ENCODE assay signal across 10 cellular contexts in genomic region chr6:35052694-35053565, GRCh38.
DNase-seq lines count a peak whose midpoint lies in the region; ATAC-seq, FAIRE-seq and TF ChIP-seq lines count a peak whose summit lies in the region.
"Had no signal": no experiment of that assay in that cellular context is flagged by ENCODE, and none has a peak within 500 bp of the region (broad histone marks: within the 10 kb centered on the region; RNA-seq: fewer than 3 reads in every experiment).

No MANE protein-coding gene starts in this region.

- H4K8ac ChIP-seq in H1 (ENCODE audit: extremely low read depth, insufficient read depth, low read length) = no peak overlapping the region

- no peaks in the 10 kb centered on the region for H3K79me2 ChIP-seq in H1 (ENCODE audit: control insufficient read depth in 1 of 2, insufficient read depth in 2 of 2, low read length in 2 of 2)

- no peak overlapping the region for H3K27ac Mint-ChIP-seq in CD8-positive, alpha-beta memory T cell
- H3K27ac Mint-ChIP-seq in activated T-cell treated with anti-CD3 and anti-CD28 coated beads, Interleukin-2, amount 50 U/mL, for 72 hours = no peak overlapping the region

- TF ChIP-seq RAD21 in H1 (IDR thresholded peaks at IDR 0.05 in 1 of 2, conservative IDR thresholded peaks at IDR 0.05 in 1 of 2; ENCODE audit: low read depth in 2 of 2, low read length in 2 of 2) = no peak

- H3K23me2 ChIP-seq in H1 (ENCODE audit: low read depth, low read length) = no peaks in the 10 kb centered on the region

- peak; percentile 19 for ATAC-seq in lung (ENCODE audit: insufficient read depth, low FRiP score)
- ATAC-seq in GM21528 (IDR thresholded peaks at IDR 0.05; ENCODE audit: low FRiP score, unreplicated experiment) = no peak
- no peak for ATAC-seq in activated T-cell treated with anti-CD3 and anti-CD28 coated beads, Interleukin-2, amount 50 U/mL, for 72 hours (replicated peaks in 1 of 2)

- H3K9me3 Mint-ChIP-seq in CD8-positive, alpha-beta memory T cell = no peaks in the 10 kb centered on the region
- no peaks in the 10 kb centered on the region for H3K9me3 Mint-ChIP-seq in activated T-cell treated with anti-CD3 and anti-CD28 coated beads, Interleukin-2, amount 50 U/mL, for 72 hours

- no peak overlapping the region for H4K91ac ChIP-seq in H1 (replicated peaks; ENCODE audit: insufficient read length, low read length)

- no peaks in the 10 kb centered on the region for H4K20me1 ChIP-seq in H1 (replicated peaks in 1 of 2; ENCODE audit: control insufficient read depth in 1 of 2, insufficient read depth in 2 of 2, low read length in 2 of 2)

- no peak for TF ChIP-seq EP300 in H1 (IDR thresholded peaks at IDR 0.05; ENCODE audit: borderline replicate concordance in 1 of 2, low read depth in 2 of 2, low read length in 2 of 2)

- 87% methylated on average over 9 of the region's 9 CpGs; no CpG with 5 or more reads in 1 of the 2 experiments for WGBS in H1 (ENCODE audit: extremely low coverage in 1 of 2, insufficient coverage in 1 of 2, insufficient read length in 1 of 2, insufficient replicate concordance in 2 of 2, low coverage in 1 of 2, low lambda C conversion rate in 2 of 2, missing lambda C conversion rate in 1 of 2), 2 experiments
- WGBS in lung, 2 donors = 48 to 57% methylated on average over 9 of the region's 9 CpGs

- H2AK5ac ChIP-seq in H1 (ENCODE audit: low read depth, low read length) = no peak overlapping the region

- H3K56ac ChIP-seq in H1 (replicated peaks; ENCODE audit: insufficient read length, low read depth, low read length) = no peak overlapping the region

- no peak overlapping the region for H3K14ac ChIP-seq in H1 (ENCODE audit: insufficient read length)

- H3K9me3 ChIP-seq in H1 (ENCODE audit: insufficient read depth in 2 of 2, low read depth in 1 of 2, low read length in 1 of 2) = no peaks in the 10 kb centered on the region
- H3K9me3 ChIP-seq in lung (ENCODE audit: control insufficient read depth in 2 of 2, insufficient read depth in 1 of 2, low read length in 1 of 2) = no peaks in the 10 kb centered on the region
- no peaks in the 10 kb centered on the region for H3K9me3 ChIP-seq in CD8-positive, alpha-beta memory T cell (ENCODE audit: low read length)

- no peak overlapping the region for H2BK120ac ChIP-seq in H1 (replicated peaks; ENCODE audit: low read depth, low read length)

- FAIRE-seq in H1 (lab: Jason Lieb, UNC) = no peak
- FAIRE-seq: urothelium cell line had no signal

- 0 out of 2 replicates have a peak overlapping the region, but pooled peaks have one; percentile 12 for H2BK15ac ChIP-seq in H1 (ENCODE audit: low read length)

- H3K36me3 ChIP-seq in H1 (ENCODE audit: control insufficient read depth in 2 of 4, insufficient read depth in 4 of 4, low read length in 3 of 4) = 0 out of 8 replicates have a peak, but pooled peaks cover 0 to 2% (median 0%) of the 10 kb centered on the region in 4 experiments
- H3K36me3 ChIP-seq in lung (ENCODE audit: control insufficient read depth in 2 of 2, insufficient read depth in 2 of 2, low read length in 2 of 2) = peaks cover 5 to 21% of the 10 kb centered on the region in 2 donors
- no peaks in the 10 kb centered on the region for H3K36me3 ChIP-seq in CD8-positive, alpha-beta memory T cell (ENCODE audit: insufficient read depth, low read length)

- no peak for TF ChIP-seq POLR2A in H1 (IDR thresholded peaks at IDR 0.05; ENCODE audit: control extremely low read depth in 1 of 2, low read depth in 2 of 2, low read length in 2 of 2)

- DNase-seq in NCI-H2227 treated with DMSO at 0.1 percent for 48 hours (lab: John Stamatoyannopoulos, UW) (peak; percentile 27), H1 (ENCODE audit: low read depth in 1 of 2, low spot score in 2 of 2) (no peak), lung (ENCODE audit: low spot score) (no peak)
- DNase-seq in effector CD4-positive, alpha-beta T cell = no peak
- DNase-seq in CD8-positive, alpha-beta memory T cell = no peak
- no peak for DNase-seq in activated T-cell treated with anti-CD3 and anti-CD28 coated beads, Interleukin-2, amount 50 U/mL, for 72 hours
- DNase-seq: GF-D8 had no signal

- H2AFZ ChIP-seq in H1 (ENCODE audit: low read length) = no peak overlapping the region

- H3K79me1 ChIP-seq in H1 (ENCODE audit: low read depth, low read length) = no peaks in the 10 kb centered on the region; the same call in 1 of the 2 replicates

- H2BK5ac ChIP-seq in H1 (ENCODE audit: low read depth, low read length) = no peak overlapping the region

- H2BK12ac ChIP-seq in H1 (ENCODE audit: low read depth, low read length) = no peak overlapping the region

- no peak overlapping the region for H3K4me3 Mint-ChIP-seq in CD8-positive, alpha-beta memory T cell
- no peak overlapping the region for H3K4me3 Mint-ChIP-seq in activated T-cell treated with anti-CD3 and anti-CD28 coated beads, Interleukin-2, amount 50 U/mL, for 72 hours

- no peak overlapping the region for H4K5ac ChIP-seq in H1 (ENCODE audit: insufficient read length, low read depth, low read length)

- H3K4ac ChIP-seq in H1 (replicated peaks; ENCODE audit: insufficient read length, low read depth, low read length) = no peak overlapping the region

- H3K4me2 ChIP-seq in H1 (ENCODE audit: insufficient read depth in 1 of 2, low read depth in 2 of 2, low read length in 2 of 2) = no peak overlapping the region

- H3K4me1 Mint-ChIP-seq in CD8-positive, alpha-beta memory T cell = peaks cover 0 to 2% (median under 1%) of the 10 kb centered on the region in 3 donors
- H3K4me1 Mint-ChIP-seq in activated T-cell treated with anti-CD3 and anti-CD28 coated beads, Interleukin-2, amount 50 U/mL, for 72 hours (ENCODE audit: low read depth) = peaks cover 4% of the 10 kb centered on the region

- H3K18ac ChIP-seq in H1 (ENCODE audit: extremely low read depth, low read length) = no peak overlapping the region

- H2BK20ac ChIP-seq in H1 (ENCODE audit: low read length) = no peak overlapping the region

- POLR2A ChIA-PET in H1 (lab: Charles Lee; ENCODE audit: partially characterized antibody) = no interaction called here
- POLR2A ChIA-PET in CD8-positive, alpha-beta memory T cell (lab: Charles Lee) = no interaction called here

- H3K4me3 ChIP-seq in H1 (ENCODE audit: extremely low read depth in 1 of 4, insufficient read depth in 2 of 4, low read depth in 3 of 4, low read length in 4 of 4) = no peak overlapping the region
- H3K4me3 ChIP-seq in lung = no peak overlapping the region
- no peak overlapping the region for H3K4me3 ChIP-seq in CD8-positive, alpha-beta memory T cell (ENCODE audit: low read length)

- no peak for TF ChIP-seq CTCF in H1 (IDR thresholded peaks at IDR 0.05; ENCODE audit: control extremely low read depth in 1 of 3, insufficient read depth in 1 of 3, low read depth in 1 of 3, low read length in 3 of 3)
- no peak for TF ChIP-seq CTCF in lung (IDR thresholded peaks at IDR 0.05; ENCODE audit: control extremely low read depth, extremely low read depth)

- no peak overlapping the region for H3K23ac ChIP-seq in H1 (ENCODE audit: insufficient read length)

- peaks cover 3 to 27% (median 4%) of the 10 kb centered on the region in 3 donors for H3K36me3 Mint-ChIP-seq in CD8-positive, alpha-beta memory T cell
- no peaks in the 10 kb centered on the region for H3K36me3 Mint-ChIP-seq in activated T-cell treated with anti-CD3 and anti-CD28 coated beads, Interleukin-2, amount 50 U/mL, for 72 hours (ENCODE audit: insufficient read depth in 2 of 2)

- H3K27ac ChIP-seq in H1 (ENCODE audit: low read depth, low read length) (no peak overlapping the region; the same call in 1 of the 2 replicates), lung (ENCODE audit: low read depth in 1 of 2, low read length in 1 of 2) (peak overlapping the region in 1 of 2 donors; percentile 21), temporal lobe (ENCODE audit: low read depth, low read length) (peak overlapping the region; percentile 91)
- no peak overlapping the region for H3K27ac ChIP-seq in CD8-positive, alpha-beta memory T cell (ENCODE audit: low read depth, low read length)

- no peaks in the 10 kb centered on the region for H3K27me3 ChIP-seq in H1 (replicated peaks in 1 of 4; ENCODE audit: control insufficient read depth in 3 of 4, extremely low read depth in 1 of 4, insufficient read depth in 3 of 4, low read length in 3 of 4)
- no peaks in the 10 kb centered on the region for H3K27me3 ChIP-seq in lung (ENCODE audit: control insufficient read depth, insufficient read depth)
- no peaks in the 10 kb centered on the region for H3K27me3 ChIP-seq in CD8-positive, alpha-beta memory T cell (ENCODE audit: insufficient read depth, low read length, poor library complexity, severe bottlenecking)

- CTCF ChIA-PET in H1 (lab: Charles Lee; ENCODE audit: partially characterized antibody) = interaction anchor here (0.6 to 3.7 kb wide), 12 partner anchors 9 to 216 kb away, joined by 3 to 15 read pairs (median 3); no protein-coding TSS in a partner anchor
- CTCF ChIA-PET in CD8-positive, alpha-beta memory T cell (lab: Charles Lee) = interaction anchor here (0.5 kb wide), 1 partner anchor 362 kb away, joined by 3 read pairs; no protein-coding TSS in a partner anchor

- H3K27me3 Mint-ChIP-seq in CD8-positive, alpha-beta memory T cell = peaks cover 0 to 1% of the 10 kb centered on the region in 2 donors
- no peaks in the 10 kb centered on the region for H3K27me3 Mint-ChIP-seq in activated T-cell treated with anti-CD3 and anti-CD28 coated beads, Interleukin-2, amount 50 U/mL, for 72 hours (ENCODE audit: low read depth)

- H3K9ac ChIP-seq in H1 (replicated peaks in 1 of 4; ENCODE audit: extremely low read depth in 1 of 4, low read depth in 3 of 4, low read length in 3 of 4) = 0 out of 7 replicates have a peak overlapping the region, but pooled peaks of 1 of the 4 experiments have one; percentile 18

- H3K4me1 ChIP-seq in H1 (replicated peaks in 1 of 4; ENCODE audit: control insufficient read depth in 3 of 4, insufficient read depth in 4 of 4, low read length in 3 of 4) (peaks cover 8 to 20% (median 14%) of the 10 kb centered on the region in 4 experiments), lung (ENCODE audit: control insufficient read depth in 2 of 2, insufficient read depth in 2 of 2, low read length in 2 of 2) (peaks cover 9 to 23% of the 10 kb centered on the region in 2 donors)
- H3K4me1 ChIP-seq in CD8-positive, alpha-beta memory T cell (ENCODE audit: insufficient read depth, low read length) = peaks cover 6% of the 10 kb centered on the region

TF ChIP-seq in H1, 55 proteins besides CTCF, POLR2A, EP300 and RAD21:
- TF ChIP-seq EZH2 (IDR thresholded peaks at IDR 0.05; ENCODE audit: low read depth, low read length, severe bottlenecking) (no peak), SUZ12 (IDR thresholded peaks at IDR 0.05; ENCODE audit: low read length) (no peak), CBX5 (IDR thresholded peaks at IDR 0.05; ENCODE audit: low read depth, low read length) (no peak), TCF12 (IDR thresholded peaks at IDR 0.05; ENCODE audit: low read depth, low read length) (no peak), BACH1 (IDR thresholded peaks at IDR 0.05; ENCODE audit: low read length) (no peak), HDAC2 (IDR thresholded peaks at IDR 0.05; ENCODE audit: borderline replicate concordance in 1 of 2, low read depth in 2 of 2, low read length in 2 of 2) (no peak), ASH2L (IDR thresholded peaks at IDR 0.05; ENCODE audit: low read length) (no peak), TEAD4 (IDR thresholded peaks at IDR 0.05; ENCODE audit: low read depth, low read length) (no peak)
